In the genomic region with DNA sequence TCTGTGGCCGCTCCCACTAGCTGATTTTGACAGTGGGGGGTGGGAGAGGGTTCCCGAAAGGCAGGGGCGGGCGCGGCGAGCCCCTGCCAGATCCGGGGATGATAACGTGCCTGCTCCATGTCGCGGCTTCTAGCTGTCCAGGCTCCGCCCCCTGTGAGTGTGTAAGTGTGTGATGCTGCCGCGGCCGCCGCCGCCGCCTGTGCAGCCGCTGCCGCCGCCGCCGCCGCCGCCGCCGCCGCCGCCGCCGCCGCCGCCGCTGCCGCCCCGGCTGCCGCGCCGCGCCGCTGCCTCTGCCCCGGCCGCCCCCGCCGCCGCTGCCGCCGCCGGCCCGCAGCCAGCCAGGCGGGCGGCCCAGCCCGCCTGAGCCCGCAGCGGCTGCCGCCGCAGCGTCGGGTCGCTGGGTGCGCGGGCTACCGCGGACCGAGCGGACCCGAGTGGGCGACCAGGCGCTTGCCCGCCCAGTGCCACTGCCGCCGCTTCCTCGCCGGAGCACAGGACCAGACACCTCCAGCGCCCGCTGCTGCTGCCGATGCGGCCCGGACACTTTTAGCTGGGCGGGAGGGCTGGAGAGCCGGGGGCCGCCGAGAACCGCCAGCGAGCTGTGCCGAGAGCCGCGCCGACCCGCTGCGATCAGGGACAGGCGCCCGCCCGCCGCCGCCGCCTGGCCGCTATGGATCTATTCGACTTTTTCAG, we compare ENCODE assay signal across 8 cellular contexts. TPM values are rescaled to one million over a fixed set of nuclear protein-coding genes. Genes with fewer than 3 reads are reported as not detected.
A peak's percentile ranks its signal among the peaks of the same experiment; 100 is the strongest.
DNase-seq lines count a peak whose midpoint lies in the region; ATAC-seq and TF ChIP-seq lines count a peak whose summit lies in the region.

A gene (plus strand): TSS at position 190 of the 693 bp plus-strand sequence. CDS start 481 bp downstream, at position 671.

- peak within 1 kb of the TSS; percentile 62 to 76 (median 69) for H3K4me3 Mint-ChIP-seq in immature natural killer cell

- ATAC-seq in HG03103 (IDR thresholded peaks at IDR 0.05; ENCODE audit: low read depth, unreplicated experiment), result peak; percentile 64

- H4K20me1 ChIP-seq in SU-DHL-6 (ENCODE audit: low read depth, low read length), result peaks cover 10% of the 10 kb centered on the region; the same call in 1 of the 2 replicates

- no peaks in the 10 kb centered on the region for H3K36me3 ChIP-seq in SU-DHL-6 (ENCODE audit: low read length)

- no peaks in the 10 kb centered on the region for H3K27me3 ChIP-seq in SU-DHL-6 (ENCODE audit: low read length)

- H3K79me2 ChIP-seq in SU-DHL-6 (ENCODE audit: insufficient read depth, low read length), result peaks cover 48% of the 10 kb centered on the region

- H3F3A ChIP-seq in SU-DHL-6 (ENCODE audit: insufficient read depth), result no peaks in the 10 kb centered on the region

- in situ Hi-C loops in astrocyte of the spinal cord (cut with HindIII; ENCODE audit: low sequenced_read_pairs), result no loop called here

- H3K27ac Mint-ChIP-seq in immature natural killer cell, result no peak within 1 kb of the TSS

- TF ChIP-seq CTCF in GM12865 (IDR thresholded peaks at IDR 0.05; ENCODE audit: insufficient read depth, low read depth, low read length, missing control alignments) (no peak), SU-DHL-6 (IDR thresholded peaks at IDR 0.05; ENCODE audit: insufficient read depth, low read length, poor library complexity, severe bottlenecking) (no peak), astrocyte of the spinal cord (IDR thresholded peaks at IDR 0.05; ENCODE audit: low read depth, low read length) (no peak)

- H3K9me3 Mint-ChIP-seq in immature natural killer cell, result no peaks in the 10 kb centered on the region

- peak within 1 kb of the TSS; percentile 97 for H3K4me2 ChIP-seq in SU-DHL-6 (ENCODE audit: low read depth, low read length, poor library complexity, severe bottlenecking)

- peaks cover 5 to 13% (median 10%) of the 10 kb centered on the region in 3 donors for H3K27me3 Mint-ChIP-seq in immature natural killer cell (ENCODE audit: low read depth in 3 of 3)

- H3K9me3 ChIP-seq in SU-DHL-6 (ENCODE audit: insufficient read depth, low read length), result no peaks in the 10 kb centered on the region

- peaks cover 3 to 6% of the 10 kb centered on the region in 2 donors for H3K4me1 Mint-ChIP-seq in immature natural killer cell

- no peaks in the 10 kb centered on the region for H3K9me2 ChIP-seq in SU-DHL-6 (replicated peaks; ENCODE audit: insufficient read depth, low read length)

- H3K27ac ChIP-seq in SU-DHL-6 (ENCODE audit: low read depth, low read length), result peak within 1 kb of the TSS; percentile 91

- DNase-seq in GM12865 (ENCODE audit: low read depth) (peak; percentile 41), astrocyte of the spinal cord (ENCODE audit: low read depth, low spot score) (peak; percentile 10), immature natural killer cell (peak; percentile 13 to 31 (median 18)), RPMI8226 (no peak), medulla oblongata (ENCODE audit: extremely low spot score) (no peak)
- DNase-seq in stimulated activated CD4-positive, alpha-beta T cell treated with anti-CD3 and anti-CD28 coated beads, Interleukin-1b, Interleukin-23, amount 100 ng/mL, for 4 hours (ENCODE audit: low read depth in 2 of 2), result peak; percentile 21 to 45

- H3K36me3 Mint-ChIP-seq in immature natural killer cell, result no peaks in the 10 kb centered on the region

- H3K4me3 ChIP-seq in GM12865 (ENCODE audit: low read depth, low read length) (peak within 1 kb of the TSS; percentile 45), SU-DHL-6 (ENCODE audit: insufficient read depth, low read length, poor library complexity, severe bottlenecking) (peak within 1 kb of the TSS; percentile 90), astrocyte of the spinal cord (ENCODE audit: low read depth, low read length) (peak within 1 kb of the TSS; percentile 43)

- H3K9ac ChIP-seq in SU-DHL-6 (ENCODE audit: low read length), result peak within 1 kb of the TSS; percentile 95

- peak within 1 kb of the TSS; percentile 46 for H2AFZ ChIP-seq in SU-DHL-6 (ENCODE audit: low read depth, low read length, severe bottlenecking)

RNA-seq across cellular contexts. Expression of the gene that starts here (rescaled TPM):
- not detected for polyA plus RNA-seq in immature natural killer cell

Comparison
In these comparisons a context has a peak if more than half of its experiments do, and no peak if none do; other contexts are left out.
1. Peak in DNase-seq in immature natural killer cell; RNA of the gene not detected or under 1 TPM.
2. DNase-seq: peak in GM12865 (single experiment), astrocyte of the spinal cord (single experiment) and stimulated activated CD4-positive, alpha-beta T cell treated with anti-CD3 and anti-CD28 coated beads, Interleukin-1b, Interleukin-23, amount 100 ng/mL, for 4 hours (2 of 2); none in RPMI8226 (single experiment) and medulla oblongata (single experiment).
3. Peak in every context shown above with its lines, with median percentiles within 50 percentile points of each other: H3K4me3 ChIP-seq.